In genomic region chr1:206658264-206658980, GRCh38 we compare ENCODE assay signal across 8 cellular contexts. TPM values are rescaled to one million over a fixed set of nuclear protein-coding genes. Genes with fewer than 3 reads are reported as not detected.
DNase-seq lines count a peak whose midpoint lies in the region; ATAC-seq, FAIRE-seq and TF ChIP-seq lines count a peak whose summit lies in the region.

No MANE protein-coding gene starts in this region.

- 23% methylated on average over 22 of the region's 22 CpGs for WGBS in K562 (ENCODE audit: insufficient coverage, low coverage, missing lambda C conversion rate)
- 54% methylated on average over 22 of the region's 22 CpGs for WGBS in liver
- WGBS in testis, 2 donors: 18 to 32% methylated on average over 20 to 22 of the region's 22 CpGs

- H2AFZ ChIP-seq in SU-DHL-6 (ENCODE audit: low read depth, low read length, severe bottlenecking) (no peak overlapping the region), K562 (ENCODE audit: low read depth, low read length) (peak overlapping the region; percentile 87)

- no TSS peak for BruUV-seq in K562 (replicated peaks; lab: Mats Ljungman, UMichigan)

- peak; percentile 76 for FAIRE-seq in K562 (lab: Jason Lieb, UNC)

- no peak for DNase-seq in HFF-Myc (ENCODE audit: extremely low read depth, low read depth)
- peak; percentile 89 to 95 (median 92) for DNase-seq in K562 (ENCODE audit: extremely low read depth in 1 of 4, low spot score in 3 of 4)
- DNase-seq in testis: peak; percentile 32
- DNase-seq in NCI-H1105 treated with DMSO at 0.1 percent for 48 hours (lab: John Stamatoyannopoulos, UW): no peak

- no peak overlapping the region; the same call in 1 of the 2 replicates for H3K9ac ChIP-seq in SU-DHL-6 (ENCODE audit: low read length)
- peak overlapping the region; percentile 60 to 87; a peak in 2 of 4 replicates for H3K9ac ChIP-seq in K562 (ENCODE audit: insufficient read depth in 1 of 2, low read depth in 2 of 2, low read length in 2 of 2)
- no peak overlapping the region for H3K9ac ChIP-seq in liver (ENCODE audit: low read depth in 1 of 2, low read length in 2 of 2)

- no peaks in the 10 kb centered on the region for H3K9me2 ChIP-seq in SU-DHL-6 (replicated peaks; ENCODE audit: insufficient read depth, low read length)

- H3K36me3 ChIP-seq in SU-DHL-6 (ENCODE audit: low read length) (no peaks in the 10 kb centered on the region), K562 (ENCODE audit: control insufficient read depth, insufficient read depth, low read length) (peaks cover 12% of the 10 kb centered on the region; the same call in 2 of the 3 replicates), liver (ENCODE audit: control insufficient read depth in 4 of 4, insufficient read depth in 3 of 4, low read depth in 1 of 4, low read length in 3 of 4) (no peaks in the 10 kb centered on the region), testis (ENCODE audit: low read depth, missing control alignments) (no peaks in the 10 kb centered on the region)

- H3K79me2 ChIP-seq in SU-DHL-6 (ENCODE audit: insufficient read depth, low read length): no peaks in the 10 kb centered on the region
- peaks cover 9% of the 10 kb centered on the region for H3K79me2 ChIP-seq in K562 (ENCODE audit: control insufficient read depth, insufficient read depth, low read length)

- CTCF ChIA-PET in K562 (lab: Yijun Ruan, JAX; ENCODE audit: low intra/inter-chr PET ratio): interaction anchor here (0.5 to 1.2 kb wide), 4 partner anchors 23 to 1138 kb away, joined by 3 to 6 read pairs (median 3); partner anchors contain the start of gene DYRK3

- H3K4me2 ChIP-seq in SU-DHL-6 (ENCODE audit: low read depth, low read length, poor library complexity, severe bottlenecking): peak overlapping the region; percentile 39
- H3K4me2 ChIP-seq in K562 (ENCODE audit: insufficient read depth, low read length): peak overlapping the region; percentile 64

- intact Hi-C loops in K562 (cut with micrococcal nuclease) (no loop called here), testis (cut with DNase I; ENCODE audit: low total_unique reads) (no loop called here)

- H4K20me1 ChIP-seq in SU-DHL-6 (ENCODE audit: low read depth, low read length): no peaks in the 10 kb centered on the region
- H4K20me1 ChIP-seq in K562 (replicated peaks; ENCODE audit: control insufficient read depth, insufficient read depth, low read length): no peaks in the 10 kb centered on the region

- POLR2A ChIA-PET in K562 (lab: Yijun Ruan, JAX): interaction anchor here (0.5 to 3.3 kb wide), 12 partner anchors 8 to 175 kb away, joined by 3 to 22 read pairs (median 4); partner anchors contain the start of genes DYRK3 and EIF2D

- TF ChIP-seq POLR2A in K562 (conservative IDR thresholded peaks at IDR 0.05) (0 out of 2 replicates have a peak, but pooled peaks have one; percentile 33), testis (IDR thresholded peaks at IDR 0.05) (no peak)

- no peak overlapping the region for H3K27ac ChIP-seq in C4-2B
- H3K27ac ChIP-seq in SU-DHL-6 (ENCODE audit: low read depth, low read length): no peak overlapping the region
- H3K27ac ChIP-seq in K562 (ENCODE audit: extremely low read depth, low read depth, low read length): peak overlapping the region; percentile 65; the same call in 2 of the 3 replicates
- H3K27ac ChIP-seq in liver (ENCODE audit: low read depth in 1 of 2, low read length in 2 of 2): peak overlapping the region; percentile 63 to 67
- no peak overlapping the region for H3K27ac ChIP-seq in testis

- in situ Hi-C loops in K562 (cut with MboI): no loop called here

- H3K27me3 ChIP-seq in SU-DHL-6 (ENCODE audit: low read length) (no peaks in the 10 kb centered on the region), K562 (ENCODE audit: control insufficient read depth in 2 of 2, insufficient read depth in 2 of 2, low read length in 2 of 2) (no peaks in the 10 kb centered on the region), liver (ENCODE audit: control insufficient read depth in 4 of 4, insufficient read depth in 4 of 4, low read length in 3 of 4) (no peaks in the 10 kb centered on the region), testis (no peaks in the 10 kb centered on the region)

- TF ChIP-seq RAD21 in K562 (CRISPR knock-in tag; conservative IDR thresholded peaks at IDR 0.05 in 1 of 2, IDR thresholded peaks at IDR 0.05 in 1 of 2): peak; percentile 78 to 87
- TF ChIP-seq RAD21 in liver (IDR thresholded peaks at IDR 0.05): peak; percentile 51 to 71

- ATAC-seq in K562 (peak; percentile 89), HG03135 (IDR thresholded peaks at IDR 0.05; ENCODE audit: unreplicated experiment) (no peak)

- peaks cover 30 to 58% of the 10 kb centered on the region in 2 experiments for H3K4me1 ChIP-seq in K562 (replicated peaks in 1 of 2; ENCODE audit: control insufficient read depth in 2 of 2, insufficient read depth in 2 of 2, low read length in 2 of 2)
- H3K4me1 ChIP-seq in liver (ENCODE audit: control insufficient read depth in 4 of 4, insufficient read depth in 4 of 4, low read length in 3 of 4): peaks cover 0 to 16% (median 8%) of the 10 kb centered on the region in 4 donors
- H3K4me1 ChIP-seq in testis: peaks cover 11% of the 10 kb centered on the region

- no peak overlapping the region for H3K4me3 ChIP-seq in HFF-Myc (replicated peaks; ENCODE audit: low read depth, low read length)
- no peak overlapping the region for H3K4me3 ChIP-seq in SU-DHL-6 (ENCODE audit: insufficient read depth, low read length, poor library complexity, severe bottlenecking)
- no peak overlapping the region for H3K4me3 ChIP-seq in K562
- no peak overlapping the region for H3K4me3 ChIP-seq in liver (ENCODE audit: low read depth in 1 of 3, low read length in 3 of 3)
- H3K4me3 ChIP-seq in testis: no peak overlapping the region

- H3K9me3 ChIP-seq in SU-DHL-6 (ENCODE audit: insufficient read depth, low read length) (no peaks in the 10 kb centered on the region), K562 (replicated peaks; ENCODE audit: control insufficient read depth, insufficient read depth, low read depth, low read length) (no peaks in the 10 kb centered on the region), liver (ENCODE audit: control insufficient read depth in 4 of 4, low read length in 3 of 4) (no peaks in the 10 kb centered on the region), testis (no peaks in the 10 kb centered on the region)

- no peaks in the 10 kb centered on the region for H3F3A ChIP-seq in SU-DHL-6 (ENCODE audit: insufficient read depth)

- TF ChIP-seq CTCF in C4-2B (conservative IDR thresholded peaks at IDR 0.05): peak; percentile 86
- peak; percentile 66 for TF ChIP-seq CTCF in HFF-Myc (IDR thresholded peaks at IDR 0.05; ENCODE audit: low read depth, low read length, missing control alignments)
- peak; percentile 73 for TF ChIP-seq CTCF in SU-DHL-6 (IDR thresholded peaks at IDR 0.05; ENCODE audit: insufficient read depth, low read length, poor library complexity, severe bottlenecking)
- peak; percentile 93 to 100 (median 95) for TF ChIP-seq CTCF in K562 (IDR thresholded peaks at IDR 0.05 in 2 of 3, conservative IDR thresholded peaks at IDR 0.05 in 1 of 3; ENCODE audit: insufficient read depth in 2 of 3, low read depth in 1 of 3, low read length in 3 of 3)
- peak; percentile 53 for TF ChIP-seq CTCF in liver (IDR thresholded peaks at IDR 0.05; ENCODE audit: low read depth, low read length, missing input control)
- TF ChIP-seq CTCF in testis (IDR thresholded peaks at IDR 0.05): peak in 2 of 3 experiments; percentile 48 to 56

- no peaks in the 10 kb centered on the region for H3K9me1 ChIP-seq in K562 (ENCODE audit: control insufficient read depth, insufficient read depth, low read length)

- no peak for TF ChIP-seq EP300 in K562 (IDR thresholded peaks at IDR 0.05; ENCODE audit: low read length)

RNA-seq across cellular contexts. Expression of gene DYRK3, which starts 23.1 kb away (rescaled TPM):
- 39.6 and 56.6 TPM in 2 replicates for total RNA-seq in K562 (2011; cell fraction: chromatin; rRNA removed; ENCODE audit: low replicate concordance)
- 27.2 and 29.9 TPM in 2 replicates for total RNA-seq in K562 (2011; cell fraction: nucleolus; rRNA removed)
- 31.7 and 33.1 TPM in 2 replicates for total RNA-seq in K562 (2011; cell fraction: nucleoplasm; rRNA removed)
- total RNA-seq in K562 (2014; rRNA removed) (22.5 and 33.6 TPM in 2 replicates), K562 (2014; rRNA removed; fragmentation: Illumina TruSeq; extraction: Trizol) (29.6 and 31.0 TPM in 2 replicates), K562 (2015; rRNA removed; fragmentation: Illumina TruSeq; extraction: Trizol) (23.3 and 25.7 TPM in 2 replicates), K562 (2021) (30.2 and 31.6 TPM in 2 replicates), liver (10 to 100 TPM in 1 of 2 donors, 1 to 10 TPM in 1; 7.8 to 41.8 TPM), testis (10 to 100 TPM; 36.4 to 40.6 TPM)
- polyA plus RNA-seq in K562 (2011; rRNA removed) (30.8 and 33.7 TPM in 2 replicates), K562 (2014; fragmentation: Illumina TruSeq; extraction: Trizol) (24.8 and 30.2 TPM in 2 replicates), K562 (2014; fragmentation: Nextera tagmentation; extraction: Ambion mirVana) (1 to 10 TPM; 4.5 to 5.2 TPM), K562 (2014; rRNA removed) (16.3 and 20.2 TPM in 2 replicates), liver (1 to 10 TPM; 1.5 to 2.1 TPM), testis (ENCODE audit: insufficient read depth, low read depth, low replicate concordance) (143 TPM)
- polyA plus RNA-seq in K562 (2011; cell fraction: cytosol; rRNA removed): 14.5 and 17.4 TPM in 2 replicates
- 20.4 and 23.2 TPM in 2 replicates for polyA plus RNA-seq in K562 (2011; cell fraction: nucleus; rRNA removed)
- 17.0 and 17.6 TPM in 2 replicates for polyA plus RNA-seq in K562 (2012)
- polyA minus RNA-seq in K562 (2011; rRNA and poly(A)+ RNA removed): 52.0 and 59.7 TPM in 2 replicates
- polyA minus RNA-seq in K562 (2011; cell fraction: cytosol; rRNA and poly(A)+ RNA removed): 21.9 and 25.0 TPM in 2 replicates
- polyA minus RNA-seq in K562 (2011; cell fraction: nucleus; rRNA and poly(A)+ RNA removed): 13.9 and 20.9 TPM in 2 replicates

RNA-seq across cellular contexts. Expression of gene MAPKAPK2, which starts 26.3 kb away (rescaled TPM):
- 70.6 and 157 TPM in 2 replicates for total RNA-seq in K562 (2011; cell fraction: chromatin; rRNA removed; ENCODE audit: low replicate concordance)
- total RNA-seq in K562 (2011; cell fraction: nucleolus; rRNA removed): 89.5 and 98.9 TPM in 2 replicates
- 74.0 and 80.4 TPM in 2 replicates for total RNA-seq in K562 (2011; cell fraction: nucleoplasm; rRNA removed)
- total RNA-seq in K562 (2014; rRNA removed) (52.1 and 57.2 TPM in 2 replicates), K562 (2014; rRNA removed; fragmentation: Illumina TruSeq; extraction: Trizol) (36.1 and 36.6 TPM in 2 replicates), K562 (2015; rRNA removed; fragmentation: Illumina TruSeq; extraction: Trizol) (33.3 and 35.6 TPM in 2 replicates), K562 (2021) (81.3 and 94.2 TPM in 2 replicates), liver (10 to 100 TPM in 1 of 2 donors, 1 to 10 TPM in 1; 9.1 to 20.3 TPM), testis (10 to 100 TPM; 66.3 to 69.1 TPM)
- polyA plus RNA-seq in K562 (2011; rRNA removed) (66.5 and 72.1 TPM in 2 replicates), K562 (2014; fragmentation: Illumina TruSeq; extraction: Trizol) (73.6 and 78.3 TPM in 2 replicates), K562 (2014; fragmentation: Nextera tagmentation; extraction: Ambion mirVana) (1 to 10 TPM in 1 of 2 experiments, under 1 TPM in 1; 0.63 to 1.3 TPM), K562 (2014; rRNA removed) (53.4 and 57.2 TPM in 2 replicates), liver (10 to 100 TPM in 1 of 2 donors, 1 to 10 TPM in 1; 7.5 to 24.5 TPM), testis (ENCODE audit: insufficient read depth, low read depth, low replicate concordance) (76.5 TPM)
- polyA plus RNA-seq in K562 (2011; cell fraction: cytosol; rRNA removed): 68.3 and 74.8 TPM in 2 replicates
- 140 and 167 TPM in 2 replicates for polyA plus RNA-seq in K562 (2011; cell fraction: nucleus; rRNA removed)
- 53.3 and 64.1 TPM in 2 replicates for polyA plus RNA-seq in K562 (2012)
- 48.3 and 60.9 TPM in 2 replicates for polyA minus RNA-seq in K562 (2011; rRNA and poly(A)+ RNA removed)
- 37.6 and 41.0 TPM in 2 replicates for polyA minus RNA-seq in K562 (2011; cell fraction: cytosol; rRNA and poly(A)+ RNA removed)
- 30.2 and 35.1 TPM in 2 replicates for polyA minus RNA-seq in K562 (2011; cell fraction: nucleus; rRNA and poly(A)+ RNA removed)

RNA-seq across cellular contexts. Expression of gene EIF2D, which starts 46.2 kb away (rescaled TPM):
- total RNA-seq in K562 (2011; cell fraction: chromatin; rRNA removed; ENCODE audit: low replicate concordance): 150 and 157 TPM in 2 replicates
- total RNA-seq in K562 (2011; cell fraction: nucleolus; rRNA removed): 80.9 and 87.9 TPM in 2 replicates
- total RNA-seq in K562 (2011; cell fraction: nucleoplasm; rRNA removed): 121 and 150 TPM in 2 replicates
- 85.9 and 106 TPM in 2 replicates for total RNA-seq in K562 (2014; rRNA removed)
- 92.7 and 93.9 TPM in 2 replicates for total RNA-seq in K562 (2014; rRNA removed; fragmentation: Illumina TruSeq; extraction: Trizol)
- total RNA-seq in K562 (2015; rRNA removed; fragmentation: Illumina TruSeq; extraction: Trizol): 85.1 and 86.5 TPM in 2 replicates
- 81.1 and 82.1 TPM in 2 replicates for total RNA-seq in K562 (2021)
- polyA plus RNA-seq in K562 (2011; rRNA removed): 138 and 152 TPM in 2 replicates
- polyA plus RNA-seq in K562 (2011; cell fraction: cytosol; rRNA removed): 91.2 and 121 TPM in 2 replicates
- 209 and 264 TPM in 2 replicates for polyA plus RNA-seq in K562 (2011; cell fraction: nucleus; rRNA removed)
- 76.3 and 124 TPM in 2 replicates for polyA plus RNA-seq in K562 (2012)
- 111 and 128 TPM in 2 replicates for polyA plus RNA-seq in K562 (2014; fragmentation: Illumina TruSeq; extraction: Trizol)
- polyA plus RNA-seq in K562 (2014; fragmentation: Nextera tagmentation; extraction: Ambion mirVana): 100 to 1,000 TPM in 1 of 2 experiments, 10 to 100 TPM in 1; 86.9 to 130 TPM
- polyA plus RNA-seq in K562 (2014; rRNA removed): 113 and 131 TPM in 2 replicates
- 109 and 116 TPM in 2 replicates for polyA minus RNA-seq in K562 (2011; rRNA and poly(A)+ RNA removed)
- 50.0 and 50.6 TPM in 2 replicates for polyA minus RNA-seq in K562 (2011; cell fraction: cytosol; rRNA and poly(A)+ RNA removed)
- 51.2 and 78.6 TPM in 2 replicates for polyA minus RNA-seq in K562 (2011; cell fraction: nucleus; rRNA and poly(A)+ RNA removed)
- 10 to 100 TPM; 26.1 to 30.0 TPM for total RNA-seq in liver
- polyA plus RNA-seq in liver: 10 to 100 TPM; 14.7 to 18.1 TPM
- total RNA-seq in testis: 10 to 100 TPM; 54.8 to 59.4 TPM
- polyA plus RNA-seq in testis (ENCODE audit: insufficient read depth, low read depth, low replicate concordance): 65.3 TPM

Comparison
In these comparisons a context has a peak if more than half of its experiments do, and no peak if none do; other contexts are left out.
1. H3K27ac ChIP-seq: peak in K562 (single experiment) and liver (2 of 2); none in C4-2B (single experiment), SU-DHL-6 (single experiment) and testis (0 of 2).
2. DNase-seq: peak in K562 (4 of 4) and testis (single experiment); none in HFF-Myc (single experiment) and NCI-H1105 treated with DMSO at 0.1 percent for 48 hours (single experiment).
3. H3K9ac ChIP-seq: peak in K562 (2 of 2); none in SU-DHL-6 (single experiment) and liver (0 of 2).
4. Peak in every context shown above with its lines, with median percentiles within 50 percentile points of each other: CTCF ChIP-seq.